13 cellular contexts compared by ENCODE assay signal in the genomic region with DNA sequence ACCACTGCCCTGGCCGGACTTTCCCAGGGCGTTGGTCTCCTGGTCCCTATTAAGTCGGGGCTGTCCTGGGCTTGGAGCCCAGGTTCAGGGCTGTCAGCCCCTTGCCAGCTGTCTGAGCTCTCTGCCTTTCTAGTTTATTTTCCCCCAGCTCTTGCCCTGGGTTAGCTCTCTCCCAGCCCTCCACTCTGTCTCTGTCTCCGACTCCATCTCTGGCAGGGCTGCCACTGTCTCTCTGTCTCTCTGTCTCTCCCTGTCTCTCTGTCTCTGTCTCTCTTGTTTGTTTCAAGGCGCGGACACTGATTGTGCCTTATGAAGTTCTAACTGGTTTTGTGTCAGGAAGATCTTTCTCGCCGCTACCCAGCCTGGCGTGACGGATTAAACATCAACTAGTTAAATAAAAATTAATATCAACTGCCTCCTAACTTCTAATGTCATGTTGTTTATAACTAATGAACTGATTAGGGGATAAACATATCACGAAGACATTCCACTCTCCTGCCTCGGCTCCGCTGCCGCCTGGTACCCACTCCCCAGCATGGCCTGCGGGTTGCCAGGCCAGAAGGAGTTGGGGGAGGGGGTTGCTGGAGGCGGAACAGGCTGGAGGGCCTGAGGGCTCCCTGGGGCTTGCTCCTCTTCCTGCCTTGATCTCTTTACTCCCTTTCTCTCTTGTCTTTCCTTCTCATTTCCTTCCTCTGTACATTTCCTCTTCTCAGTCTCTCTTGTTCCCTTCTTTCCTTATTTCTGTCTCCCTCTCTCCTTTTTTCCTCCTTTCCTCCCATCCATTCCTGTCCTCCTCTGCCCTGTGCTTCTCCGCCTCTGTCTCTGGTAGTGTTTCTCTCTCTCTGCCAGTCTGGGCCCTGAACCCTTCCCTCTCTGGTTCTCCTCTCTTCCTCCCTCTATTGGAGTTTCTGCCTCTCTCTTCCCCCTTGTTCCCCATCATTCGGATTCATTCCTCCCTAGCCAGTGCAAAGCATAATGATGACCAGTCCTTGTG. TPM values are rescaled to one million over a fixed set of nuclear protein-coding genes. Genes with fewer than 3 reads are reported as not detected.
DNase-seq lines count a peak whose midpoint lies in the region; ATAC-seq and TF ChIP-seq lines count a peak whose summit lies in the region.
"Had no signal": no experiment of that assay in that cellular context is flagged by ENCODE, and none has a peak within 500 bp of the region (broad histone marks: within the 10 kb centered on the region; RNA-seq: fewer than 3 reads in every experiment).

No MANE protein-coding gene starts in this region.

- TF ChIP-seq CTCF in Loucy (conservative IDR thresholded peaks at IDR 0.05; ENCODE audit: low read length): no peak
- TF ChIP-seq CTCF in kidney epithelial cell (IDR thresholded peaks at IDR 0.05; ENCODE audit: insufficient read depth, low read length, poor library complexity, severe bottlenecking): no peak
- TF ChIP-seq CTCF in WERI-Rb-1 (IDR thresholded peaks at IDR 0.05; ENCODE audit: low read depth, low read length): no peak

- H3K4me3 ChIP-seq in Loucy (ENCODE audit: low read length, poor library complexity, severe bottlenecking): no peak overlapping the region
- H3K4me3 ChIP-seq in kidney epithelial cell (ENCODE audit: low read depth, low read length): peak overlapping the region; percentile 20
- H3K4me3 ChIP-seq in WERI-Rb-1 (ENCODE audit: low read depth, low read length): no peak overlapping the region

- H3K27me3 ChIP-seq in Loucy (ENCODE audit: insufficient read depth, low read length, poor library complexity, severe bottlenecking): no peaks in the 10 kb centered on the region
- no peaks in the 10 kb centered on the region for H3K27me3 ChIP-seq in kidney epithelial cell (ENCODE audit: control insufficient read depth, insufficient read depth, low read length)
- peaks cover 100% of the 10 kb centered on the region for H3K27me3 ChIP-seq in WERI-Rb-1 (ENCODE audit: insufficient read depth, low read depth, severe bottlenecking)

- no peak for DNase-seq in activated naive CD4-positive, alpha-beta T cell treated with anti-CD3 and anti-CD28 coated beads, Interleukin-2, amount 50 U/mL, for 72 hours (ENCODE audit: low spot score in 2 of 2)
- no peak for DNase-seq in kidney epithelial cell (ENCODE audit: low read depth)
- DNase-seq in stimulated activated naive B cell treated with anti-CD40 and anti-IgM and Interleukin-4, amounts not matched to agents 10 μg/mL and 1 μg/mL and 100 μg/mL, for 72 hours: no peak
- no peak for DNase-seq in WERI-Rb-1
- no peak for DNase-seq in NCI-H2081 treated with DMSO at 0.1 percent for 48 hours (lab: John Stamatoyannopoulos, UW)
- DNase-seq: NCI-H1436 treated with DMSO at 0.1 percent for 48 hours had no signal

- no peaks in the 10 kb centered on the region for H3K36me3 ChIP-seq in Loucy (ENCODE audit: insufficient read depth, low read length)
- H3K36me3 ChIP-seq in kidney epithelial cell (ENCODE audit: control insufficient read depth, insufficient read depth, low read length): no peaks in the 10 kb centered on the region
- H3K36me3 ChIP-seq in WERI-Rb-1: no peaks in the 10 kb centered on the region
- H3K36me3 ChIP-seq: tibial nerve had no signal

- no peaks in the 10 kb centered on the region for H3K36me3 Mint-ChIP-seq in activated naive CD4-positive, alpha-beta T cell treated with anti-CD3 and anti-CD28 coated beads, Interleukin-2, amount 50 U/mL, for 24 hours
- peaks cover 0 to 12% of the 10 kb centered on the region in 2 donors for H3K36me3 Mint-ChIP-seq in activated naive CD4-positive, alpha-beta T cell treated with anti-CD3 and anti-CD28 coated beads, Interleukin-2, amount 50 U/mL, for 72 hours
- peaks cover 0 to 3% of the 10 kb centered on the region in 2 donors for H3K36me3 Mint-ChIP-seq in stimulated activated naive B cell treated with anti-CD40 and anti-IgM and Interleukin-4, amounts not matched to agents 10 μg/mL and 1 μg/mL and 100 μg/mL, for 72 hours

- H3K9me3 ChIP-seq in Loucy (ENCODE audit: insufficient read depth, low read depth, low read length) (no peaks in the 10 kb centered on the region), WERI-Rb-1 (ENCODE audit: severe bottlenecking) (no peaks in the 10 kb centered on the region)
- H3K9me3 ChIP-seq: tibial nerve had no signal

- no peak for ATAC-seq in activated naive CD4-positive, alpha-beta T cell treated with anti-CD3 and anti-CD28 coated beads, Interleukin-2, amount 50 U/mL, for 72 hours
- ATAC-seq in stimulated activated naive B cell treated with anti-CD40 and anti-IgM and Interleukin-4, amounts not matched to agents 10 μg/mL and 1 μg/mL and 100 μg/mL, for 72 hours (replicated peaks): peak in 1 of 2 donors; percentile 28
- no peak for ATAC-seq in GM21619 (IDR thresholded peaks at IDR 0.05; ENCODE audit: unreplicated experiment)

- peak overlapping the region; percentile 47 for H3K4me3 Mint-ChIP-seq in activated naive CD4-positive, alpha-beta T cell treated with anti-CD3 and anti-CD28 coated beads, Interleukin-2, amount 50 U/mL, for 24 hours
- H3K4me3 Mint-ChIP-seq in stimulated activated naive B cell treated with anti-CD40 and anti-IgM and Interleukin-4, amounts not matched to agents 10 μg/mL and 1 μg/mL and 100 μg/mL, for 72 hours: peak overlapping the region; percentile 12 to 13
- H3K4me3 Mint-ChIP-seq: activated CD8-positive, alpha-beta T cell treated with anti-CD3 and anti-CD28 coated beads, Interleukin-2, amount 10 ng/mL, durations not matched to agents 7 days and 5 days had no signal

- H3K9me3 Mint-ChIP-seq in activated naive CD4-positive, alpha-beta T cell treated with anti-CD3 and anti-CD28 coated beads, Interleukin-2, amount 50 U/mL, for 24 hours: no peaks in the 10 kb centered on the region
- H3K9me3 Mint-ChIP-seq in activated naive CD4-positive, alpha-beta T cell treated with anti-CD3 and anti-CD28 coated beads, Interleukin-2, amount 50 U/mL, for 72 hours: no peaks in the 10 kb centered on the region
- H3K9me3 Mint-ChIP-seq in stimulated activated naive B cell treated with anti-CD40 and anti-IgM and Interleukin-4, amounts not matched to agents 10 μg/mL and 1 μg/mL and 100 μg/mL, for 72 hours: peaks cover 0 to 2% of the 10 kb centered on the region in 2 donors

- no peak overlapping the region for H3K27ac ChIP-seq in WERI-Rb-1
- H3K27ac ChIP-seq: dorsolateral prefrontal cortex, tibial nerve had no signal

- H3K4me1 ChIP-seq in Loucy (ENCODE audit: insufficient read depth, low read length, poor library complexity, severe bottlenecking): peaks cover 8% of the 10 kb centered on the region

- H3K27ac Mint-ChIP-seq in activated naive CD4-positive, alpha-beta T cell treated with anti-CD3 and anti-CD28 coated beads, Interleukin-2, amount 50 U/mL, for 24 hours: peak overlapping the region; percentile 33
- H3K27ac Mint-ChIP-seq in activated naive CD4-positive, alpha-beta T cell treated with anti-CD3 and anti-CD28 coated beads, Interleukin-2, amount 50 U/mL, for 72 hours: peak overlapping the region in 1 of 2 donors; percentile 24
- H3K27ac Mint-ChIP-seq in stimulated activated naive B cell treated with anti-CD40 and anti-IgM and Interleukin-4, amounts not matched to agents 10 μg/mL and 1 μg/mL and 100 μg/mL, for 72 hours: peak overlapping the region; percentile 4
- H3K27ac Mint-ChIP-seq: activated CD8-positive, alpha-beta T cell treated with anti-CD3 and anti-CD28 coated beads, Interleukin-2, amount 10 ng/mL, durations not matched to agents 7 days and 5 days had no signal

- H3K4me1 Mint-ChIP-seq in activated naive CD4-positive, alpha-beta T cell treated with anti-CD3 and anti-CD28 coated beads, Interleukin-2, amount 50 U/mL, for 24 hours: peaks cover 42% of the 10 kb centered on the region
- peaks cover 31 to 42% of the 10 kb centered on the region in 2 donors for H3K4me1 Mint-ChIP-seq in stimulated activated naive B cell treated with anti-CD40 and anti-IgM and Interleukin-4, amounts not matched to agents 10 μg/mL and 1 μg/mL and 100 μg/mL, for 72 hours

- H3K9me2 ChIP-seq in Loucy (replicated peaks; ENCODE audit: low read depth, low read length): no peaks in the 10 kb centered on the region

- no peaks in the 10 kb centered on the region for H3K79me2 ChIP-seq in Loucy (ENCODE audit: insufficient read depth, low read length)

- H3K27me3 Mint-ChIP-seq in activated naive CD4-positive, alpha-beta T cell treated with anti-CD3 and anti-CD28 coated beads, Interleukin-2, amount 50 U/mL, for 24 hours: peaks cover 63% of the 10 kb centered on the region
- peaks cover 76 to 90% of the 10 kb centered on the region in 2 donors for H3K27me3 Mint-ChIP-seq in stimulated activated naive B cell treated with anti-CD40 and anti-IgM and Interleukin-4, amounts not matched to agents 10 μg/mL and 1 μg/mL and 100 μg/mL, for 72 hours

- H3K9ac ChIP-seq in Loucy (ENCODE audit: low read depth, low read length, poor library complexity, severe bottlenecking): peak overlapping the region; percentile 4

- no peaks in the 10 kb centered on the region for H3F3A ChIP-seq in Loucy (ENCODE audit: low read depth)

- H2AFZ ChIP-seq in Loucy (ENCODE audit: low read length): 0 out of 2 replicates have a peak overlapping the region, but pooled peaks have one; percentile 16

- H4K20me1 ChIP-seq in Loucy (ENCODE audit: insufficient read depth, low read length, poor library complexity, severe bottlenecking): no peaks in the 10 kb centered on the region

- H3K4me2 ChIP-seq in Loucy (ENCODE audit: low read depth, low read length, poor library complexity, severe bottlenecking): no peak overlapping the region

RNA-seq across cellular contexts. Expression of a gene that starts 13.5 kb away (rescaled TPM):
- not detected for total RNA-seq in activated naive CD4-positive, alpha-beta T cell treated with anti-CD3 and anti-CD28 coated beads, Interleukin-2, amount 50 U/mL, for 72 hours
- 5.1 and 7.9 TPM in 2 replicates for total RNA-seq in kidney epithelial cell
- total RNA-seq: activated CD8-positive, alpha-beta T cell treated with anti-CD3 and anti-CD28 coated beads, Interleukin-2, amount 10 ng/mL, durations not matched to agents 7 days and 5 days; lung microvascular endothelial cell; tibial nerve had no signal
